12 cellular contexts compared by ENCODE assay signal in genomic region chrX:46757052-46757451, GRCh38. TPM values are rescaled to one million over a fixed set of nuclear protein-coding genes. Genes with fewer than 3 reads are reported as not detected.
DNase-seq lines count a peak whose midpoint lies in the region; ATAC-seq and TF ChIP-seq lines count a peak whose summit lies in the region.
"Had no signal": no experiment of that assay in that cellular context is flagged by ENCODE, and none has a peak within 500 bp of the region (broad histone marks: within the 10 kb centered on the region; RNA-seq: fewer than 3 reads in every experiment).

No MANE protein-coding gene starts in this region.

- H4K20me1 ChIP-seq in OCI-LY7 (ENCODE audit: insufficient read depth, low read length) = peaks cover 9% of the 10 kb centered on the region; the same call in 1 of the 2 replicates

- peak overlapping the region; percentile 94 for H3K4me3 Mint-ChIP-seq in stimulated activated naive CD8-positive, alpha-beta T cell treated with anti-CD3 and anti-CD28 coated beads, Interleukin-15, Interleukin-2, amounts not matched to agents 100 ng/mL and 50 ng/mL, for 24 hours

- CTCF ChIA-PET in OCI-LY7 (lab: Charles Lee; ENCODE audit: unreplicated experiment) = no interaction called here

- H3K27me3 ChIP-seq in suprapubic skin = no peaks in the 10 kb centered on the region
- H3K27me3 ChIP-seq in gastrocnemius medialis = no peaks in the 10 kb centered on the region

- H3K36me3 Mint-ChIP-seq in stimulated activated naive CD8-positive, alpha-beta T cell treated with anti-CD3 and anti-CD28 coated beads, Interleukin-15, Interleukin-2, amounts not matched to agents 100 ng/mL and 50 ng/mL, for 24 hours (ENCODE audit: low read depth) = no peaks in the 10 kb centered on the region

- no peaks in the 10 kb centered on the region for H3K9me3 Mint-ChIP-seq in stimulated activated naive CD8-positive, alpha-beta T cell treated with anti-CD3 and anti-CD28 coated beads, Interleukin-15, Interleukin-2, amounts not matched to agents 100 ng/mL and 50 ng/mL, for 24 hours

- 78% methylated on average over 8 of the region's 8 CpGs for WGBS in suprapubic skin

- H3K4me1 Mint-ChIP-seq in stimulated activated naive CD8-positive, alpha-beta T cell treated with anti-CD3 and anti-CD28 coated beads, Interleukin-15, Interleukin-2, amounts not matched to agents 100 ng/mL and 50 ng/mL, for 24 hours (ENCODE audit: low read depth) = peaks cover 34% of the 10 kb centered on the region

- H3K4me2 ChIP-seq in OCI-LY7 (ENCODE audit: low read length) = peak overlapping the region; percentile 87

- no peaks in the 10 kb centered on the region for H3K9me3 ChIP-seq in OCI-LY7 (ENCODE audit: low read length)
- H3K9me3 ChIP-seq in suprapubic skin = no peaks in the 10 kb centered on the region
- no peaks in the 10 kb centered on the region for H3K9me3 ChIP-seq in gastrocnemius medialis

- peaks cover 4% of the 10 kb centered on the region for H3K27me3 Mint-ChIP-seq in stimulated activated naive CD8-positive, alpha-beta T cell treated with anti-CD3 and anti-CD28 coated beads, Interleukin-15, Interleukin-2, amounts not matched to agents 100 ng/mL and 50 ng/mL, for 24 hours

- POLR2A ChIA-PET in OCI-LY7 (lab: Charles Lee) = no interaction called here

- H3K27ac ChIP-seq in OCI-LY7 (ENCODE audit: low read depth, low read length, poor library complexity, severe bottlenecking) = peak overlapping the region; percentile 99
- peak overlapping the region; percentile 41 for H3K27ac ChIP-seq in epithelial cell of prostate
- H3K27ac ChIP-seq in suprapubic skin = no peak overlapping the region
- H3K27ac ChIP-seq in gastrocnemius medialis = no peak overlapping the region
- H3K27ac ChIP-seq: RWPE1 had no signal

- ATAC-seq in stimulated activated naive CD8-positive, alpha-beta T cell treated with anti-CD3 and anti-CD28 coated beads, Interleukin-15, Interleukin-2, amounts not matched to agents 100 U/mL and 50 U/mL, for 24 hours = no peak
- no peak for ATAC-seq in gastrocnemius medialis

- H3K4me1 ChIP-seq in OCI-LY7 (ENCODE audit: insufficient read depth, low read length, poor library complexity, severe bottlenecking) (peaks cover 58% of the 10 kb centered on the region), suprapubic skin (peaks cover 9% of the 10 kb centered on the region), gastrocnemius medialis (peaks cover 0 to 4% of the 10 kb centered on the region in 2 donors)

- TF ChIP-seq CTCF in OCI-LY7 (conservative IDR thresholded peaks at IDR 0.05; ENCODE audit: low read length) (no peak), suprapubic skin (IDR thresholded peaks at IDR 0.05) (no peak), gastrocnemius medialis (IDR thresholded peaks at IDR 0.05 in 4 of 5, conservative IDR thresholded peaks at IDR 0.05 in 1 of 5) (no peak)

- peak overlapping the region; percentile 50; the same call in 1 of the 2 replicates for H2AFZ ChIP-seq in OCI-LY7 (ENCODE audit: low read length)

- peaks cover 5% of the 10 kb centered on the region; the same call in 1 of the 2 replicates for H3K36me3 ChIP-seq in OCI-LY7 (ENCODE audit: insufficient read depth, low read length)
- no peaks in the 10 kb centered on the region for H3K36me3 ChIP-seq in suprapubic skin
- no peaks in the 10 kb centered on the region for H3K36me3 ChIP-seq in gastrocnemius medialis

- DNase-seq in stimulated activated naive CD8-positive, alpha-beta T cell treated with anti-CD3 and anti-CD28 coated beads, Interleukin-15, Interleukin-2, amounts not matched to agents 100 U/mL and 50 U/mL, for 24 hours = no peak
- DNase-seq in OCI-LY7 (ENCODE audit: low spot score) (no peak), epithelial cell of prostate (ENCODE audit: low read depth, low spot score) (no peak), suprapubic skin (ENCODE audit: low spot score in 2 of 2) (no peak), posterior vena cava (ENCODE audit: low spot score) (no peak), gastrocnemius medialis (no peak), T-helper 9 cell (no peak)
- DNase-seq: activated CD4-positive, alpha-beta T cell treated with anti-CD3 and anti-CD28 coated beads, Interleukin-2, amount 50 U/mL, for 4 hours; HCEC 1CT; NCI-H1436 treated with DMSO at 0.1 percent for 48 hours had no signal

- TF ChIP-seq EP300 in suprapubic skin (IDR thresholded peaks at IDR 0.05) = no peak

- in situ Hi-C loops in gastrocnemius medialis (cut with MboI; ENCODE audit: low sequenced_read_pairs in 4 of 4) = loop anchor here in 2 of 4 donors (25.0 kb wide), 1 partner anchor 280 kb away; no protein-coding TSS in a partner anchor

- intact Hi-C loops in OCI-LY7 (cut with micrococcal nuclease; ENCODE audit: unreplicated experiment) (loop anchor here (5.0 kb wide), 2 partner anchors 185 to 210 kb away; partner anchors contain the start of gene CHST7), posterior vena cava (cut with DNase I) (no loop called here), gastrocnemius medialis (cut with DNase I; ENCODE audit: low total_unique reads) (loop anchor here (5.0 kb wide), 1 partner anchor 335 kb away; no protein-coding TSS in a partner anchor)

- no peak for TF ChIP-seq POLR2A in suprapubic skin (IDR thresholded peaks at IDR 0.05)
- TF ChIP-seq POLR2A in gastrocnemius medialis (IDR thresholded peaks at IDR 0.05) = no peak

- BruUV-seq in OCI-LY7 (replicated peaks; lab: Mats Ljungman, UMichigan) = TSS peak; percentile 40

- H3K79me2 ChIP-seq in OCI-LY7 (ENCODE audit: insufficient read depth, low read depth, low read length) = peaks cover 62% of the 10 kb centered on the region

- H3K9me2 ChIP-seq in OCI-LY7 (ENCODE audit: insufficient read depth, low read length) = no peaks in the 10 kb centered on the region

- peak overlapping the region; percentile 87 for H3K27ac Mint-ChIP-seq in stimulated activated naive CD8-positive, alpha-beta T cell treated with anti-CD3 and anti-CD28 coated beads, Interleukin-15, Interleukin-2, amounts not matched to agents 100 ng/mL and 50 ng/mL, for 24 hours

- H3K4me3 ChIP-seq in OCI-LY7 (ENCODE audit: low read depth, low read length, poor library complexity, severe bottlenecking) (peak overlapping the region; percentile 97), suprapubic skin (no peak overlapping the region), gastrocnemius medialis (no peak overlapping the region)

RNA-seq across cellular contexts. Expression of gene SLC9A7, which starts 1.9 kb away (rescaled TPM):
- 34.2 and 40.5 TPM in 2 replicates for total RNA-seq in OCI-LY7 (2014; rRNA removed; shearing (Covaris generic))
- 58.5 and 59.6 TPM in 2 replicates for total RNA-seq in OCI-LY7 (2022)
- total RNA-seq in suprapubic skin = 1 to 10 TPM; 3.1 to 7.4 (median 6.2) TPM
- 1 to 10 TPM; 1.8 to 1.9 TPM for total RNA-seq in posterior vena cava
- 10 to 100 TPM; 13.3 to 27.4 (median 20.0) TPM for total RNA-seq in gastrocnemius medialis

Comparison
In these comparisons a context has a peak if more than half of its experiments do, and no peak if none do; other contexts are left out.
1. H3K27ac ChIP-seq: peak in OCI-LY7 (single experiment) and epithelial cell of prostate (single experiment); none in suprapubic skin (single experiment) and gastrocnemius medialis (0 of 4).
2. intact Hi-C loops: an anchor here in OCI-LY7 (5.0 kb wide) and gastrocnemius medialis (5.0 kb wide); none called in posterior vena cava.